15 cellular contexts compared by ENCODE assay signal in genomic region chr12:3144495-3144894, GRCh38.
DNase-seq lines count a peak whose midpoint lies in the region; ATAC-seq and TF ChIP-seq lines count a peak whose summit lies in the region.
"Had no signal": no experiment of that assay in that cellular context is flagged by ENCODE, and none has a peak within 500 bp of the region (broad histone marks: within the 10 kb centered on the region; RNA-seq: fewer than 3 reads in every experiment).

No MANE protein-coding gene starts in this region.

- H3K27me3 ChIP-seq in left ventricle myocardium inferior (ENCODE audit: low read depth) (no peaks in the 10 kb centered on the region), neuronal stem cell (ENCODE audit: control insufficient read depth in 3 of 3, insufficient read depth in 3 of 3, low read depth in 1 of 3, low read length in 3 of 3) (no peaks in the 10 kb centered on the region)

- no peak overlapping the region for H2BK15ac ChIP-seq in neuronal stem cell (ENCODE audit: low read length)

- H2BK120ac ChIP-seq in neuronal stem cell (ENCODE audit: low read depth, low read length), result no peak overlapping the region

- no peak for ATAC-seq in Right ventricle myocardium superior (ENCODE audit: poor library complexity)
- ATAC-seq: A549 had no signal

- no peaks in the 10 kb centered on the region for H3K9me3 ChIP-seq in left ventricle myocardium inferior (replicated peaks)
- H3K9me3 ChIP-seq in neuronal stem cell (replicated peaks in 1 of 2; ENCODE audit: control insufficient read depth in 2 of 2, insufficient read depth in 1 of 2, low read depth in 1 of 2, low read length in 2 of 2), result peaks cover 3 to 9% of the 10 kb centered on the region in 2 donors
- H3K9me3 ChIP-seq: HAP-1 had no signal

- H3K18ac ChIP-seq in neuronal stem cell (ENCODE audit: low read length), result no peak overlapping the region

- WGBS in neuronal stem cell (ENCODE audit: extremely low coverage in 2 of 2, insufficient read length in 2 of 2, insufficient replicate concordance in 1 of 2), 2 donors, result no CpG with 5 or more reads among the region's 7 CpGs

- H3K14ac ChIP-seq in neuronal stem cell (ENCODE audit: low read length), result no peak overlapping the region

- H4K91ac ChIP-seq in neuronal stem cell (ENCODE audit: low read depth, low read length, poor library complexity), result no peak overlapping the region

- H2BK5ac ChIP-seq in neuronal stem cell (ENCODE audit: low read length), result no peak overlapping the region

- H2AK5ac ChIP-seq in neuronal stem cell (ENCODE audit: low read depth, low read length), result no peak overlapping the region

- H3K4me1 ChIP-seq in left ventricle myocardium inferior (peaks cover 94% of the 10 kb centered on the region), neuronal stem cell (ENCODE audit: control insufficient read depth in 2 of 2, insufficient read depth in 1 of 2, low read depth in 1 of 2, low read length in 2 of 2) (peaks cover 2% of the 10 kb centered on the region in 2 donors)
- H3K4me1 ChIP-seq: A549, Caco-2, HAP-1 had no signal

- no peak overlapping the region for H3K4ac ChIP-seq in neuronal stem cell (ENCODE audit: low read length)

- DNase-seq in NCI-H82 (lab: John Stamatoyannopoulos, UW), result peak; percentile 39
- no peak for DNase-seq in NCI-H82 treated with DMSO at 0.1 percent for 48 hours (lab: John Stamatoyannopoulos, UW; ENCODE audit: unreplicated experiment)
- DNase-seq in left ventricle myocardium inferior, result no peak
- no peak for DNase-seq in Right ventricle myocardium superior
- DNase-seq in posterior vena cava (ENCODE audit: low spot score), result peak; percentile 43
- DNase-seq in neuronal stem cell (ENCODE audit: low spot score), result no peak
- DNase-seq in iPS-NIHi7 (ENCODE audit: extremely low spot score), result no peak
- DNase-seq: AML-193; Caco-2; CD4-positive, alpha-beta T cell; GM23248 had no signal

- H3K9ac ChIP-seq in neuronal stem cell (ENCODE audit: low read depth, low read length, poor library complexity), result no peak overlapping the region
- H3K9ac ChIP-seq: GM23248 had no signal

- H3K79me1 ChIP-seq in neuronal stem cell (ENCODE audit: low read depth, low read length), result peaks cover 2% of the 10 kb centered on the region

- H4K8ac ChIP-seq in neuronal stem cell (ENCODE audit: low read depth, low read length), result no peak overlapping the region

- intact Hi-C loops in left ventricle myocardium inferior (cut with micrococcal nuclease) (loop anchor here (10.0 kb wide), 1 partner anchor 60 kb away; no protein-coding TSS in a partner anchor), Right ventricle myocardium superior (cut with DNase I) (no loop called here), posterior vena cava (cut with DNase I) (no loop called here)

- no peak for TF ChIP-seq CTCF in left ventricle myocardium inferior (IDR thresholded peaks at IDR 0.05; ENCODE audit: borderline replicate concordance)

- no peak overlapping the region for H3K23ac ChIP-seq in neuronal stem cell (ENCODE audit: low read depth, low read length, poor library complexity)

- H3K27ac ChIP-seq in left ventricle myocardium inferior (replicated peaks) (peak overlapping the region; percentile 80), neuronal stem cell (replicated peaks; ENCODE audit: low read length) (no peak overlapping the region)
- H3K27ac ChIP-seq: 22Rv1, A549, C4-2B, GM23248 had no signal

- H3K4me3 ChIP-seq in left ventricle myocardium inferior (no peak overlapping the region), neuronal stem cell (ENCODE audit: low read length in 2 of 2) (no peak overlapping the region)
- H3K4me3 ChIP-seq: A549, GM23248, HAP-1 had no signal

- H3K4me2 ChIP-seq in neuronal stem cell (ENCODE audit: insufficient read depth, low read length, poor library complexity, severe bottlenecking), result no peak overlapping the region
- H3K4me2 ChIP-seq: A549 had no signal

- no peak overlapping the region for H2AFZ ChIP-seq in neuronal stem cell (ENCODE audit: low read length)
- H2AFZ ChIP-seq: GM23248 had no signal

- no peak overlapping the region for H2BK12ac ChIP-seq in neuronal stem cell (ENCODE audit: low read length)

- no peaks in the 10 kb centered on the region for H3K36me3 ChIP-seq in left ventricle myocardium inferior
- no peaks in the 10 kb centered on the region for H3K36me3 ChIP-seq in neuronal stem cell (replicated peaks in 1 of 2; ENCODE audit: control insufficient read depth in 2 of 2, insufficient read depth in 2 of 2, low read length in 2 of 2)
- H3K36me3 ChIP-seq: HAP-1 had no signal

Comparison
In these comparisons a context has a peak if more than half of its experiments do, and no peak if none do; other contexts are left out.
1. DNase-seq: peak in NCI-H82 (single experiment) and posterior vena cava (single experiment); none in NCI-H82 treated with DMSO at 0.1 percent for 48 hours (single experiment), left ventricle myocardium inferior (single experiment), Right ventricle myocardium superior (single experiment), neuronal stem cell (single experiment) and iPS-NIHi7 (single experiment).